ENCODE assay signal across 13 cellular contexts in genomic region chr17:42781639-42782401, GRCh38. TPM values are rescaled to one million over a fixed set of nuclear protein-coding genes. Genes with fewer than 3 reads are reported as not detected.
A peak's percentile ranks its signal among the peaks of the same experiment; 100 is the strongest.
DNase-seq lines count a peak whose midpoint lies in the region; ATAC-seq and TF ChIP-seq lines count a peak whose summit lies in the region.
"Had no signal": no experiment of that assay in that cellular context is flagged by ENCODE, and none has a peak within 500 bp of the region (broad histone marks: within the 10 kb centered on the region; RNA-seq: fewer than 3 reads in every experiment).

No MANE protein-coding gene starts in this region.

- no peaks in the 10 kb centered on the region for H3K27me3 ChIP-seq in GM23248 (replicated peaks; ENCODE audit: insufficient read depth)
- H3K27me3 ChIP-seq in hepatocyte: peaks cover 11% of the 10 kb centered on the region

- H3K27me3 Mint-ChIP-seq in stimulated activated memory B cell treated with anti-CD40 and anti-IgM and Interleukin-4, amounts not matched to agents 10 μg/mL and 1 μg/mL and 100 μg/mL, for 72 hours: peaks cover 62% of the 10 kb centered on the region

- 14 to 18% methylated on average over 12 to 19 of the region's 19 CpGs for WGBS in GM23248 (ENCODE audit: low coverage in 1 of 2, low lambda C conversion rate in 2 of 2, missing lambda C conversion rate in 2 of 2), 2 experiments
- WGBS in hepatocyte (ENCODE audit: low lambda C conversion rate, missing lambda C conversion rate): 87% methylated on average over 16 of the region's 19 CpGs

- H3K9me3 ChIP-seq in GM23248 (ENCODE audit: low read depth): no peaks in the 10 kb centered on the region
- H3K9me3 ChIP-seq in hepatocyte (ENCODE audit: low read depth): no peaks in the 10 kb centered on the region

- H3K4me1 ChIP-seq in GM23248 (ENCODE audit: insufficient read depth) (peaks cover 20% of the 10 kb centered on the region), hepatocyte (ENCODE audit: insufficient read depth) (peaks cover 17% of the 10 kb centered on the region)

- peak; percentile 3 for ATAC-seq in stimulated activated memory B cell treated with anti-CD40 and anti-IgM and Interleukin-4, amounts not matched to agents 10 μg/mL and 1 μg/mL and 100 μg/mL, for 72 hours
- ATAC-seq in left ventricle myocardium superior: no peak
- no peak for ATAC-seq in GM19035 (IDR thresholded peaks at IDR 0.05; ENCODE audit: unreplicated experiment)
- no peak for ATAC-seq in GM21576 (IDR thresholded peaks at IDR 0.05; ENCODE audit: unreplicated experiment)

- CTCF ChIA-PET in HEK293T (lab: Yijun Ruan, JAX): no interaction called here

- no peak overlapping the region for H3K4me3 Mint-ChIP-seq in stimulated activated memory B cell treated with anti-CD40 and anti-IgM and Interleukin-4, amounts not matched to agents 10 μg/mL and 1 μg/mL and 100 μg/mL, for 72 hours
- H3K4me3 Mint-ChIP-seq: activated CD4-positive, alpha-beta T cell treated with anti-CD3 and anti-CD28 coated beads, Interleukin-2, amount 10 ng/mL, durations not matched to agents 7 days and 5 days had no signal

- H3K9me3 Mint-ChIP-seq in stimulated activated memory B cell treated with anti-CD40 and anti-IgM and Interleukin-4, amounts not matched to agents 10 μg/mL and 1 μg/mL and 100 μg/mL, for 72 hours: no peaks in the 10 kb centered on the region
- H3K9me3 Mint-ChIP-seq: activated CD4-positive, alpha-beta T cell treated with anti-CD3 and anti-CD28 coated beads, Interleukin-2, amount 10 ng/mL, durations not matched to agents 7 days and 5 days had no signal

- H3K36me3 ChIP-seq in GM23248 (ENCODE audit: low read depth) (peaks cover under 1% of the 10 kb centered on the region; the same call in 1 of the 2 replicates), hepatocyte (replicated peaks; ENCODE audit: insufficient read depth, low read depth) (no peaks in the 10 kb centered on the region)

- in situ Hi-C loops in GM23248 (cut with MboI): no loop called here

- no peak for TF ChIP-seq CTCF in hepatocyte (IDR thresholded peaks at IDR 0.05; ENCODE audit: poor library complexity)

- H3K79me2 ChIP-seq in GM23248 (ENCODE audit: insufficient read depth): peaks cover 22% of the 10 kb centered on the region
- H3K79me2 ChIP-seq in hepatocyte: no peaks in the 10 kb centered on the region

- intact Hi-C loops in left ventricle myocardium superior (cut with micrococcal nuclease): no loop called here

- DNase-seq in GM23248 (peak; percentile 64), astrocyte of the hippocampus (ENCODE audit: low read depth, low spot score) (peak; percentile 28), hepatocyte (ENCODE audit: low spot score) (no peak), left ventricle myocardium superior (no peak), HEK293T (ENCODE audit: extremely low spot score) (no peak)
- DNase-seq: activated CD4-positive, alpha-beta T cell treated with anti-CD3 and anti-CD28 coated beads, Interleukin-2, amount 10 ng/mL, durations not matched to agents 7 days and 5 days; DMS153; NCI-H1105; small intestine had no signal

- H3F3A ChIP-seq in GM23248 (ENCODE audit: insufficient read depth): peaks cover 16% of the 10 kb centered on the region; the same call in 1 of the 2 replicates

- peaks cover 40% of the 10 kb centered on the region for H3K4me1 Mint-ChIP-seq in stimulated activated memory B cell treated with anti-CD40 and anti-IgM and Interleukin-4, amounts not matched to agents 10 μg/mL and 1 μg/mL and 100 μg/mL, for 72 hours

- no peaks in the 10 kb centered on the region for H4K20me1 ChIP-seq in GM23248 (ENCODE audit: insufficient read depth)
- no peaks in the 10 kb centered on the region for H4K20me1 ChIP-seq in hepatocyte (ENCODE audit: insufficient read depth, poor library complexity, severe bottlenecking)

- peak overlapping the region; percentile 76 for H3K9ac ChIP-seq in GM23248

- no peaks in the 10 kb centered on the region for H3K9me2 ChIP-seq in GM23248 (ENCODE audit: insufficient read depth)
- H3K9me2 ChIP-seq in hepatocyte (replicated peaks; ENCODE audit: insufficient read depth): no peaks in the 10 kb centered on the region

- peak overlapping the region; percentile 14; the same call in 1 of the 2 replicates for H3K27ac ChIP-seq in GM23248
- no peak overlapping the region for H3K27ac ChIP-seq in hepatocyte
- H3K27ac ChIP-seq: coronary artery had no signal

- H2AFZ ChIP-seq in GM23248: peak overlapping the region; percentile 35
- H2AFZ ChIP-seq in hepatocyte: no peak overlapping the region

- POLR2A ChIA-PET in HEK293T (lab: Yijun Ruan, JAX): interaction anchor here (0.7 to 2.5 kb wide), 2 partner anchors 9 to 17 kb away, joined by 3 to 11 read pairs; partner anchors contain the start of genes CNTD1, COA3 and VPS25

- peaks cover 26% of the 10 kb centered on the region for H3K36me3 Mint-ChIP-seq in stimulated activated memory B cell treated with anti-CD40 and anti-IgM and Interleukin-4, amounts not matched to agents 10 μg/mL and 1 μg/mL and 100 μg/mL, for 72 hours

- no peak overlapping the region for H3K27ac Mint-ChIP-seq in stimulated activated memory B cell treated with anti-CD40 and anti-IgM and Interleukin-4, amounts not matched to agents 10 μg/mL and 1 μg/mL and 100 μg/mL, for 72 hours
- H3K27ac Mint-ChIP-seq: activated CD4-positive, alpha-beta T cell treated with anti-CD3 and anti-CD28 coated beads, Interleukin-2, amount 10 ng/mL, durations not matched to agents 7 days and 5 days had no signal

- H3K4me2 ChIP-seq in GM23248 (ENCODE audit: unreplicated experiment) (peak overlapping the region; percentile 94), hepatocyte (peak overlapping the region; percentile 99)

- peak overlapping the region; percentile 85 for H3K4me3 ChIP-seq in GM23248
- no peak overlapping the region for H3K4me3 ChIP-seq in hepatocyte

TF ChIP-seq in HEK293T, 16 proteins besides CTCF, POLR2A, EP300 and RAD21:
- TF ChIP-seq BHLHE40 (IDR thresholded peaks at IDR 0.05; ENCODE audit: borderline replicate concordance) (no peak), TARDBP (IDR thresholded peaks at IDR 0.05) (no peak), FOXK2 (IDR thresholded peaks at IDR 0.05) (no peak), CTBP1 (IDR thresholded peaks at IDR 0.05; ENCODE audit: borderline replicate concordance) (no peak), FOXA1 (IDR thresholded peaks at IDR 0.05) (no peak), L3MBTL2 (conservative IDR thresholded peaks at IDR 0.05) (no peak), NFRKB (IDR thresholded peaks at IDR 0.05) (no peak), ELF4 (IDR thresholded peaks at IDR 0.05) (no peak), SP1 (IDR thresholded peaks at IDR 0.05) (no peak), ZNF384 (IDR thresholded peaks at IDR 0.05) (no peak)

RNA-seq across cellular contexts. Expression of gene WNK4, which starts 1.4 kb away (rescaled TPM):
- total RNA-seq in GM23248 (2014; rRNA removed; shearing (Covaris generic)): 3.0 and 3.4 TPM in 2 replicates
- 11.4 and 12.6 TPM in 2 replicates for polyA plus RNA-seq in GM23248 (2016; fragmentation: Nextera tagmentation; extraction: Ambion mirVana)
- total RNA-seq in hepatocyte: 1.0 and 1.5 TPM in 2 replicates
- polyA plus RNA-seq in hepatocyte: 1.7 and 2.2 TPM in 2 replicates
- not detected for total RNA-seq in left ventricle myocardium superior

RNA-seq across cellular contexts. Expression of gene VPS25, which starts 8.6 kb away (rescaled TPM):
- 93.0 and 96.0 TPM in 2 replicates for total RNA-seq in GM23248 (2014; rRNA removed; shearing (Covaris generic))
- polyA plus RNA-seq in GM23248 (2016; fragmentation: Nextera tagmentation; extraction: Ambion mirVana): 103 TPM in 2 replicates
- 89.9 and 107 TPM in 2 replicates for total RNA-seq in hepatocyte
- polyA plus RNA-seq in hepatocyte: 121 and 125 TPM in 2 replicates
- total RNA-seq in left ventricle myocardium superior: 29.6 TPM

RNA-seq across cellular contexts. Expression of gene COA3, which starts 16.7 kb away (rescaled TPM):
- total RNA-seq in GM23248 (2014; rRNA removed; shearing (Covaris generic)): 39.1 and 48.0 TPM in 2 replicates
- 125 TPM in 2 replicates for polyA plus RNA-seq in GM23248 (2016; fragmentation: Nextera tagmentation; extraction: Ambion mirVana)
- 117 and 133 TPM in 2 replicates for total RNA-seq in hepatocyte
- 219 and 252 TPM in 2 replicates for polyA plus RNA-seq in hepatocyte
- 70.4 TPM for total RNA-seq in left ventricle myocardium superior

RNA-seq across cellular contexts. Expression of gene CNTD1, which starts 16.8 kb away (rescaled TPM):
- total RNA-seq in GM23248 (2014; rRNA removed; shearing (Covaris generic)): not detected in 2 replicates
- polyA plus RNA-seq in GM23248 (2016; fragmentation: Nextera tagmentation; extraction: Ambion mirVana) (0.14 and 0.71 TPM in 2 replicates), hepatocyte (1.5 and 2.4 TPM in 2 replicates)
- total RNA-seq in hepatocyte (0.08 and 1.2 TPM in 2 replicates), left ventricle myocardium superior (0.10 TPM)
- total RNA-seq: activated CD4-positive, alpha-beta T cell treated with anti-CD3 and anti-CD28 coated beads, Interleukin-2, amount 10 ng/mL, durations not matched to agents 7 days and 5 days had no signal

RNA-seq across cellular contexts. Expression of gene RAMP2, which starts 20.8 kb away (rescaled TPM):
- 3.7 TPM in 1 of 2 replicates, not detected in the other for total RNA-seq in GM23248 (2014; rRNA removed; shearing (Covaris generic))
- 2.3 and 2.4 TPM in 2 replicates for polyA plus RNA-seq in GM23248 (2016; fragmentation: Nextera tagmentation; extraction: Ambion mirVana)
- total RNA-seq in hepatocyte: 8.7 and 13.1 TPM in 2 replicates
- 48.7 and 62.3 TPM in 2 replicates for polyA plus RNA-seq in hepatocyte
- 39.3 TPM for total RNA-seq in left ventricle myocardium superior
- total RNA-seq: activated CD4-positive, alpha-beta T cell treated with anti-CD3 and anti-CD28 coated beads, Interleukin-2, amount 10 ng/mL, durations not matched to agents 7 days and 5 days had no signal

Comparison
In these comparisons a context has a peak if more than half of its experiments do, and no peak if none do; other contexts are left out.
1. DNase-seq: peak in GM23248 (single experiment) and astrocyte of the hippocampus (single experiment); none in hepatocyte (single experiment), left ventricle myocardium superior (single experiment) and HEK293T (single experiment).